30 cellular contexts compared by ENCODE assay signal in genomic region chr10:114223066-114223465, GRCh38. TPM values are rescaled to one million over a fixed set of nuclear protein-coding genes. Genes with fewer than 3 reads are reported as not detected.
A peak's percentile ranks its signal among the peaks of the same experiment; 100 is the strongest.
DNase-seq lines count a peak whose midpoint lies in the region; ATAC-seq, FAIRE-seq and TF ChIP-seq lines count a peak whose summit lies in the region.
"Had no signal": no experiment of that assay in that cellular context is flagged by ENCODE, and none has a peak within 500 bp of the region (broad histone marks: within the 10 kb centered on the region; RNA-seq: fewer than 3 reads in every experiment).

No MANE protein-coding gene starts in this region.

- no peak for FAIRE-seq in HepG2 (lab: Jason Lieb, UNC)
- FAIRE-seq: A549, GM12891, H1 had no signal

- H3K4me1 ChIP-seq in liver (ENCODE audit: control insufficient read depth in 4 of 4, insufficient read depth in 4 of 4, low read length in 3 of 4), result peaks cover 0 to 11% (median 8%) of the 10 kb centered on the region in 4 donors
- H3K4me1 ChIP-seq in HepG2 (ENCODE audit: insufficient read depth, low read length), result no peaks in the 10 kb centered on the region
- H3K4me1 ChIP-seq in right lobe of liver, result peaks cover 0 to 8% (median 2%) of the 10 kb centered on the region in 4 donors
- H3K4me1 ChIP-seq: A549; BLaER1 treated with 17β-estradiol and CSF1 and Interleukin-3, amounts not matched to agents 10 nM and 100 nM; Peyer's patch had no signal

- no peaks in the 10 kb centered on the region for H3K79me2 ChIP-seq in HepG2 (ENCODE audit: insufficient read depth, low read length)

- no peak overlapping the region for H2AFZ ChIP-seq in HepG2 (ENCODE audit: low read length)

- intact Hi-C loops in HepG2 (cut with micrococcal nuclease; ENCODE audit: unreplicated experiment) (no loop called here), right lobe of liver (cut with DNase I) (no loop called here)

- H3K4me3 ChIP-seq in liver (ENCODE audit: low read depth in 1 of 3, low read length in 3 of 3), result no peak overlapping the region
- no peak overlapping the region for H3K4me3 ChIP-seq in HepG2 (replicated peaks in 1 of 3; ENCODE audit: insufficient read depth in 1 of 3, low read depth in 2 of 3, low read length in 3 of 3)
- no peak overlapping the region for H3K4me3 ChIP-seq in right lobe of liver
- H3K4me3 ChIP-seq: A549; BLaER1 treated with 17β-estradiol and CSF1 and Interleukin-3, amounts not matched to agents 10 nM and 100 nM; Peyer's patch had no signal

- TF ChIP-seq RAD21 in liver (IDR thresholded peaks at IDR 0.05) (no peak), HepG2 (CRISPR knock-in tag; IDR thresholded peaks at IDR 0.05) (no peak)

- H3K27ac ChIP-seq in liver (ENCODE audit: low read depth in 1 of 2, low read length in 2 of 2) (no peak overlapping the region), HepG2 (ENCODE audit: extremely low read length, insufficient read depth, low read length) (no peak overlapping the region), VCaP (peak overlapping the region; percentile 53; the same call in 1 of the 2 replicates), right lobe of liver (no peak overlapping the region)
- H3K27ac ChIP-seq: A549; BLaER1 treated with 17β-estradiol and CSF1 and Interleukin-3, amounts not matched to agents 10 nM and 100 nM; KMS-11; Peyer's patch had no signal

- no peak for TF ChIP-seq POLR2A in HepG2 (IDR thresholded peaks at IDR 0.05; ENCODE audit: insufficient read depth in 1 of 2, low read depth in 2 of 2, low read length in 2 of 2)
- no peak for TF ChIP-seq POLR2A in right lobe of liver (IDR thresholded peaks at IDR 0.05)

- CTCF ChIA-PET in HepG2 (lab: Yijun Ruan, JAX; ENCODE audit: low intra/inter-chr PET ratio, low total read pairs), result no interaction called here

- no peak overlapping the region for H3K4me2 ChIP-seq in HepG2 (ENCODE audit: low read depth, low read length)
- H3K4me2 ChIP-seq: A549; BLaER1 treated with 17β-estradiol and CSF1 and Interleukin-3, amounts not matched to agents 10 nM and 100 nM; KMS-11; SK-N-SH had no signal

- no peaks in the 10 kb centered on the region for H3K9me3 ChIP-seq in liver (ENCODE audit: control insufficient read depth in 4 of 4, low read length in 3 of 4)
- H3K9me3 ChIP-seq in HepG2 (ENCODE audit: low read length), result no peaks in the 10 kb centered on the region
- H3K9me3 ChIP-seq in right lobe of liver, result no peaks in the 10 kb centered on the region
- H3K9me3 ChIP-seq: BLaER1 treated with 17β-estradiol and CSF1 and Interleukin-3, amounts not matched to agents 10 nM and 100 nM; Peyer's patch; SK-N-SH had no signal

- ATAC-seq in HepG2 (no peak), right lobe of liver (peak; percentile 91 to 100 (median 99))

- H3K27me3 ChIP-seq in liver (ENCODE audit: control insufficient read depth in 4 of 4, insufficient read depth in 4 of 4, low read length in 3 of 4) (no peaks in the 10 kb centered on the region), HepG2 (ENCODE audit: control insufficient read depth in 1 of 2, insufficient read depth in 2 of 2, low read length in 2 of 2) (peaks cover 0 to 18% of the 10 kb centered on the region in 2 experiments; a peak in 2 of 5 replicates), right lobe of liver (no peaks in the 10 kb centered on the region)
- H3K27me3 ChIP-seq: BLaER1 treated with 17β-estradiol and CSF1 and Interleukin-3, amounts not matched to agents 10 nM and 100 nM; Peyer's patch had no signal

- in situ Hi-C loops in HepG2 (cut with HindIII; ENCODE audit: extremely low pct_ligation_motif_present, low pct_unique_long_range_greater_than_20kb), result no loop called here

- TF ChIP-seq CTCF in liver (IDR thresholded peaks at IDR 0.05; ENCODE audit: low read depth, low read length, missing input control) (no peak), HepG2 (CRISPR knock-in tag; IDR thresholded peaks at IDR 0.05) (no peak), VCaP (conservative IDR thresholded peaks at IDR 0.05) (no peak), right lobe of liver (IDR thresholded peaks at IDR 0.05) (no peak)

- no peaks in the 10 kb centered on the region for H4K20me1 ChIP-seq in HepG2 (ENCODE audit: insufficient read depth, low read length)
- H4K20me1 ChIP-seq: BLaER1 treated with 17β-estradiol and CSF1 and Interleukin-3, amounts not matched to agents 10 nM and 100 nM had no signal

- H3K36me3 ChIP-seq in liver (ENCODE audit: control insufficient read depth in 4 of 4, insufficient read depth in 3 of 4, low read depth in 1 of 4, low read length in 3 of 4), result no peaks in the 10 kb centered on the region
- no peaks in the 10 kb centered on the region for H3K36me3 ChIP-seq in HepG2 (replicated peaks in 1 of 2; ENCODE audit: control insufficient read depth in 1 of 2, insufficient read depth in 2 of 2, low read length in 2 of 2)
- H3K36me3 ChIP-seq in right lobe of liver, result no peaks in the 10 kb centered on the region
- H3K36me3 ChIP-seq: BLaER1 treated with 17β-estradiol and CSF1 and Interleukin-3, amounts not matched to agents 10 nM and 100 nM; Peyer's patch had no signal

- BruUV-seq in HepG2 (replicated peaks; lab: Mats Ljungman, UMichigan), result no TSS peak

- H3K9ac ChIP-seq in liver (ENCODE audit: low read depth in 1 of 2, low read length in 2 of 2) (no peak overlapping the region), HepG2 (ENCODE audit: insufficient read depth, low read depth, low read length) (no peak overlapping the region)
- H3K9ac ChIP-seq: BLaER1 treated with 17β-estradiol and CSF1 and Interleukin-3, amounts not matched to agents 10 nM and 100 nM; KMS-11; SK-N-SH had no signal

- POLR2A ChIA-PET in HepG2 (lab: Yijun Ruan, JAX), result no interaction called here

- TF ChIP-seq EP300 in HepG2 (IDR thresholded peaks at IDR 0.05; ENCODE audit: low read depth in 2 of 2, low read length in 2 of 2), result no peak
- TF ChIP-seq EP300 in HepG2 (CRISPR knock-in tag; IDR thresholded peaks at IDR 0.05; ENCODE audit: borderline replicate concordance), result no peak

- 38% methylated on average over 4 of the region's 4 CpGs for WGBS in liver
- 2% methylated on average over 4 of the region's 4 CpGs for WGBS in HepG2 (ENCODE audit: low lambda C conversion rate)
- WGBS in right lobe of liver (ENCODE audit: insufficient coverage, low coverage, low lambda C conversion rate, missing lambda C conversion rate), result 24% methylated on average over 2 of the region's 4 CpGs

- DNase-seq in HepG2 (ENCODE audit: low spot score), result no peak
- DNase-seq in right lobe of liver, result peak; percentile 62 to 93 (median 92)
- no peak for DNase-seq in T-helper 1 cell
- DNase-seq in anterior cingulate cortex (lab: John Stamatoyannopoulos, UW), result no peak
- no peak for DNase-seq in T-helper 2 cell
- DNase-seq: AML-193; CD4-positive, alpha-beta memory T cell; COR-L47; DMS79; EL; GDM1; HCEC 1CT; NCI-H1048; NCI-H1417; NCI-H1694; NCI-H2029 treated with DMSO at 0.1 percent for 48 hours; NCI-H2227 treated with DMSO at 0.1 percent for 48 hours; NCI-H526 treated with DMSO at 0.1 percent for 48 hours; Peyer's patch; SK-N-SH had no signal

RNA-seq across cellular contexts. Expression of gene VWA2, which starts 16.0 kb away (rescaled TPM):
- total RNA-seq in liver, result under 1 TPM; 0.05 to 0.25 TPM
- not detected for polyA plus RNA-seq in liver
- not detected in 2 replicates for total RNA-seq in HepG2 (2016; rRNA removed; fragmentation: Illumina TruSeq; extraction: Trizol)
- total RNA-seq in HepG2 (2016; cell fraction: cytosol; rRNA removed; fragmentation: Illumina TruSeq; extraction: Trizol; ENCODE audit: low read depth), result not detected in 2 replicates
- total RNA-seq in HepG2 (2016; cell fraction: insoluble cytoplasmic fraction; rRNA removed; fragmentation: Illumina TruSeq; extraction: Trizol), result not detected in 2 replicates
- not detected in 2 replicates for total RNA-seq in HepG2 (2016; cell fraction: membrane; rRNA removed; fragmentation: Illumina TruSeq; extraction: Trizol)
- not detected in 2 replicates for total RNA-seq in HepG2 (2016; cell fraction: nucleus; rRNA removed; fragmentation: Illumina TruSeq; extraction: Trizol)
- not detected in 2 replicates for polyA plus RNA-seq in HepG2 (2011; rRNA removed)
- not detected in 2 replicates for polyA plus RNA-seq in HepG2 (2011; cell fraction: cytosol; rRNA removed)
- not detected in 2 replicates for polyA plus RNA-seq in HepG2 (2011; cell fraction: nucleus; rRNA removed)
- not detected in 2 replicates for polyA plus RNA-seq in HepG2 (2012)
- not detected in 2 replicates for polyA plus RNA-seq in HepG2 (2016; cell fraction: cytosol; fragmentation: Illumina TruSeq; extraction: Trizol; ENCODE audit: low read depth)
- polyA plus RNA-seq in HepG2 (2016; cell fraction: insoluble cytoplasmic fraction; fragmentation: Illumina TruSeq; extraction: Trizol; ENCODE audit: low read depth), result not detected in 2 replicates
- polyA plus RNA-seq in HepG2 (2016; cell fraction: membrane; fragmentation: Illumina TruSeq; extraction: Trizol; ENCODE audit: low read depth), result not detected in 2 replicates
- polyA plus RNA-seq in HepG2 (2016; cell fraction: nucleus; fragmentation: Illumina TruSeq; extraction: Trizol; ENCODE audit: insufficient read depth, low read depth), result not detected in 2 replicates
- 0.07 TPM in 1 of 2 replicates, not detected in the other for polyA minus RNA-seq in HepG2 (2011; rRNA and poly(A)+ RNA removed; ENCODE audit: low replicate concordance)
- polyA minus RNA-seq in HepG2 (2011; cell fraction: cytosol; rRNA and poly(A)+ RNA removed), result not detected in 2 replicates
- not detected in 2 replicates for polyA minus RNA-seq in HepG2 (2011; cell fraction: nucleus; rRNA and poly(A)+ RNA removed)
- under 1 TPM in 4 of 6 experiments, not detected in 2; 0.06 to 0.14 (median 0.09) TPM for total RNA-seq in right lobe of liver
- total RNA-seq: CD4-positive, alpha-beta memory T cell; NCI-H460; OCI-LY7 had no signal
- polyA plus RNA-seq: A549; CD4-positive, alpha-beta memory T cell; IgD-negative memory B cell; SK-N-SH had no signal

RNA-seq across cellular contexts. Expression of gene TDRD1, which starts 43.9 kb away (rescaled TPM):
- total RNA-seq in liver, result under 1 TPM; 0.09 to 0.17 TPM
- under 1 TPM; 0.01 to 0.04 TPM for polyA plus RNA-seq in liver
- not detected in 2 replicates for total RNA-seq in HepG2 (2016; rRNA removed; fragmentation: Illumina TruSeq; extraction: Trizol)
- not detected in 2 replicates for total RNA-seq in HepG2 (2016; cell fraction: cytosol; rRNA removed; fragmentation: Illumina TruSeq; extraction: Trizol; ENCODE audit: low read depth)
- not detected in 2 replicates for total RNA-seq in HepG2 (2016; cell fraction: insoluble cytoplasmic fraction; rRNA removed; fragmentation: Illumina TruSeq; extraction: Trizol)
- not detected in 2 replicates for total RNA-seq in HepG2 (2016; cell fraction: membrane; rRNA removed; fragmentation: Illumina TruSeq; extraction: Trizol)
- not detected in 2 replicates for total RNA-seq in HepG2 (2016; cell fraction: nucleus; rRNA removed; fragmentation: Illumina TruSeq; extraction: Trizol)
- not detected in 2 replicates for polyA plus RNA-seq in HepG2 (2011; rRNA removed)
- not detected in 2 replicates for polyA plus RNA-seq in HepG2 (2011; cell fraction: cytosol; rRNA removed)
- polyA plus RNA-seq in HepG2 (2011; cell fraction: nucleus; rRNA removed), result not detected in 2 replicates
- not detected in 2 replicates for polyA plus RNA-seq in HepG2 (2012)
- polyA plus RNA-seq in HepG2 (2016; cell fraction: cytosol; fragmentation: Illumina TruSeq; extraction: Trizol; ENCODE audit: low read depth), result not detected in 2 replicates
- polyA plus RNA-seq in HepG2 (2016; cell fraction: insoluble cytoplasmic fraction; fragmentation: Illumina TruSeq; extraction: Trizol; ENCODE audit: low read depth), result not detected in 2 replicates
- not detected in 2 replicates for polyA plus RNA-seq in HepG2 (2016; cell fraction: membrane; fragmentation: Illumina TruSeq; extraction: Trizol; ENCODE audit: low read depth)
- not detected in 2 replicates for polyA plus RNA-seq in HepG2 (2016; cell fraction: nucleus; fragmentation: Illumina TruSeq; extraction: Trizol; ENCODE audit: insufficient read depth, low read depth)
- polyA minus RNA-seq in HepG2 (2011; rRNA and poly(A)+ RNA removed; ENCODE audit: low replicate concordance), result not detected in 2 replicates
- not detected in 2 replicates for polyA minus RNA-seq in HepG2 (2011; cell fraction: cytosol; rRNA and poly(A)+ RNA removed)
- not detected in 2 replicates for polyA minus RNA-seq in HepG2 (2011; cell fraction: nucleus; rRNA and poly(A)+ RNA removed)
- under 1 TPM in 5 of 6 experiments, not detected in 1; 0.06 to 0.17 (median 0.12) TPM for total RNA-seq in right lobe of liver
- total RNA-seq: NCI-H460, OCI-LY7 had no signal
- polyA plus RNA-seq: A549, IgD-negative memory B cell, SK-N-SH had no signal

RNA-seq across cellular contexts. Expression of gene CCDC186, which starts 49.1 kb away (rescaled TPM):
- total RNA-seq in liver (10 to 100 TPM in 1 of 2 donors, 1 to 10 TPM in 1; 7.5 to 11.6 TPM), HepG2 (2016; rRNA removed; fragmentation: Illumina TruSeq; extraction: Trizol) (11.8 and 18.0 TPM in 2 replicates), right lobe of liver (10 to 100 TPM in 2 of 6 experiments, 1 to 10 TPM in 4; 4.2 to 11.7 (median 6.9) TPM)
- polyA plus RNA-seq in liver (1 to 10 TPM; 1.9 to 4.7 TPM), HepG2 (2011; rRNA removed) (3.4 and 4.2 TPM in 2 replicates)
- total RNA-seq in HepG2 (2016; cell fraction: cytosol; rRNA removed; fragmentation: Illumina TruSeq; extraction: Trizol; ENCODE audit: low read depth), result 1.2 and 1.4 TPM in 2 replicates
- 10.7 and 17.0 TPM in 2 replicates for total RNA-seq in HepG2 (2016; cell fraction: insoluble cytoplasmic fraction; rRNA removed; fragmentation: Illumina TruSeq; extraction: Trizol)
- total RNA-seq in HepG2 (2016; cell fraction: membrane; rRNA removed; fragmentation: Illumina TruSeq; extraction: Trizol), result 2.8 and 3.1 TPM in 2 replicates
- total RNA-seq in HepG2 (2016; cell fraction: nucleus; rRNA removed; fragmentation: Illumina TruSeq; extraction: Trizol), result 17.9 and 19.8 TPM in 2 replicates
- 1.3 and 2.1 TPM in 2 replicates for polyA plus RNA-seq in HepG2 (2011; cell fraction: cytosol; rRNA removed)
- 3.0 TPM in 2 replicates for polyA plus RNA-seq in HepG2 (2011; cell fraction: nucleus; rRNA removed)
- polyA plus RNA-seq in HepG2 (2012), result 4.7 and 6.1 TPM in 2 replicates
- polyA plus RNA-seq in HepG2 (2016; cell fraction: cytosol; fragmentation: Illumina TruSeq; extraction: Trizol; ENCODE audit: low read depth), result 0.32 and 0.43 TPM in 2 replicates
- 6.3 and 7.3 TPM in 2 replicates for polyA plus RNA-seq in HepG2 (2016; cell fraction: insoluble cytoplasmic fraction; fragmentation: Illumina TruSeq; extraction: Trizol; ENCODE audit: low read depth)
- 1.0 TPM in 2 replicates for polyA plus RNA-seq in HepG2 (2016; cell fraction: membrane; fragmentation: Illumina TruSeq; extraction: Trizol; ENCODE audit: low read depth)
- polyA plus RNA-seq in HepG2 (2016; cell fraction: nucleus; fragmentation: Illumina TruSeq; extraction: Trizol; ENCODE audit: insufficient read depth, low read depth), result 8.5 and 9.1 TPM in 2 replicates
- 2.0 and 2.4 TPM in 2 replicates for polyA minus RNA-seq in HepG2 (2011; rRNA and poly(A)+ RNA removed; ENCODE audit: low replicate concordance)
- polyA minus RNA-seq in HepG2 (2011; cell fraction: cytosol; rRNA and poly(A)+ RNA removed), result 5.2 and 5.4 TPM in 2 replicates
- 30.6 and 33.0 TPM in 2 replicates for polyA minus RNA-seq in HepG2 (2011; cell fraction: nucleus; rRNA and poly(A)+ RNA removed)

Comparison
In these comparisons a context has a peak if more than half of its experiments do, and no peak if none do; other contexts are left out.
1. DNase-seq: peak in right lobe of liver (3 of 3); none in HepG2 (single experiment), T-helper 1 cell (0 of 5), anterior cingulate cortex (0 of 58) and T-helper 2 cell (0 of 5).